Comparison of ENCODE assay signal across 22 cellular contexts in genomic region chr16:49492896-49493620, GRCh38.
DNase-seq lines count a peak whose midpoint lies in the region; ATAC-seq, FAIRE-seq and TF ChIP-seq lines count a peak whose summit lies in the region.
"Had no signal": no experiment of that assay in that cellular context is flagged by ENCODE, and none has a peak within 500 bp of the region (broad histone marks: within the 10 kb centered on the region; RNA-seq: fewer than 3 reads in every experiment).

No MANE protein-coding gene starts in this region.

- H3K4me1 ChIP-seq in A549, result no peaks in the 10 kb centered on the region
- peaks cover 56% of the 10 kb centered on the region for H3K4me1 ChIP-seq in BLaER1
- H3K4me1 ChIP-seq in RWPE2 (ENCODE audit: insufficient read depth, poor library complexity, severe bottlenecking), result no peaks in the 10 kb centered on the region
- no peaks in the 10 kb centered on the region for H3K4me1 ChIP-seq in mesendoderm (ENCODE audit: control insufficient read depth, low read depth, low read length)
- H3K4me1 ChIP-seq in testis, result peaks cover 5% of the 10 kb centered on the region
- H3K4me1 ChIP-seq: HAP-1, uterus had no signal

- TF ChIP-seq EP300 in A549 (IDR thresholded peaks at IDR 0.05), result no peak

- no peak overlapping the region for H3K18ac ChIP-seq in mesendoderm (ENCODE audit: low read length)

- H3K4me3 ChIP-seq in A549 (no peak overlapping the region), BLaER1 (no peak overlapping the region), RWPE2 (ENCODE audit: severe bottlenecking) (no peak overlapping the region), mesendoderm (ENCODE audit: low read length) (no peak overlapping the region), testis (no peak overlapping the region)
- H3K4me3 ChIP-seq: body of pancreas, HAP-1 had no signal

- CTCF ChIA-PET in A549 (lab: Yijun Ruan, JAX), result interaction anchor here (0.6 to 2.8 kb wide), 14 partner anchors 10 to 429 kb away, joined by 3 to 14 read pairs (median 4); no protein-coding TSS in a partner anchor

- no peaks in the 10 kb centered on the region for H3K27me3 ChIP-seq in BLaER1
- H3K27me3 ChIP-seq in RWPE2 (ENCODE audit: insufficient read depth, poor library complexity, severe bottlenecking), result peaks cover 3% of the 10 kb centered on the region
- H3K27me3 ChIP-seq in mesendoderm (ENCODE audit: insufficient read depth, low read length, poor library complexity), result no peaks in the 10 kb centered on the region
- no peaks in the 10 kb centered on the region for H3K27me3 ChIP-seq in testis
- H3K27me3 ChIP-seq: adrenal gland, body of pancreas, sigmoid colon, uterus had no signal

- H3K4me2 ChIP-seq in A549 (peak overlapping the region; percentile 83; the same call in 1 of the 3 replicates), BLaER1 (peak overlapping the region; percentile 74), mesendoderm (ENCODE audit: low read length) (no peak overlapping the region)

- no peak overlapping the region for H3K27ac ChIP-seq in A549
- peak overlapping the region; percentile 55; the same call in 1 of the 2 replicates for H3K27ac ChIP-seq in BLaER1
- no peak overlapping the region for H3K27ac ChIP-seq in RWPE2 (ENCODE audit: poor library complexity, severe bottlenecking)
- H3K27ac ChIP-seq in mesendoderm (ENCODE audit: low read depth, low read length), result no peak overlapping the region
- H3K27ac ChIP-seq in testis, result no peak overlapping the region
- H3K27ac ChIP-seq: body of pancreas, epithelial cell of prostate, sigmoid colon had no signal

- no peak for TF ChIP-seq POLR2A in A549 (IDR thresholded peaks at IDR 0.05; ENCODE audit: low read length)
- TF ChIP-seq POLR2A in testis (IDR thresholded peaks at IDR 0.05), result no peak

- H3K79me1 ChIP-seq in mesendoderm (ENCODE audit: low read length), result no peaks in the 10 kb centered on the region

- no peak overlapping the region for H2BK120ac ChIP-seq in mesendoderm (ENCODE audit: low read depth, low read length)

- H3K23ac ChIP-seq in mesendoderm (ENCODE audit: low read length), result no peak overlapping the region

- TF ChIP-seq RAD21 in A549 (conservative IDR thresholded peaks at IDR 0.05 in 1 of 2, IDR thresholded peaks at IDR 0.05 in 1 of 2), result no peak

- no peak overlapping the region for H2BK5ac ChIP-seq in mesendoderm (ENCODE audit: low read length)

- no peak overlapping the region for H4K8ac ChIP-seq in mesendoderm (ENCODE audit: low read depth, low read length)

- no peak for DNase-seq in A549 (ENCODE audit: low read depth in 1 of 2, low spot score in 1 of 2)
- peak; percentile 54 for DNase-seq in RWPE2 (ENCODE audit: low spot score)
- DNase-seq in mesendoderm, result peak; percentile 12
- no peak for DNase-seq in testis
- DNase-seq: DMS153; effector CD4-positive, alpha-beta T cell; NCI-H2029; NCI-H2227 treated with DMSO at 0.1 percent for 48 hours; stimulated activated naive B cell treated with anti-CD40 and anti-IgM and Interleukin-4, amounts not matched to agents 10 μg/mL and 1 μg/mL and 100 μg/mL, for 72 hours had no signal

- TF ChIP-seq CTCF in A549 (IDR thresholded peaks at IDR 0.05), result no peak
- TF ChIP-seq CTCF in RWPE2 (IDR thresholded peaks at IDR 0.05; ENCODE audit: poor library complexity, severe bottlenecking), result no peak
- no peak for TF ChIP-seq CTCF in testis (IDR thresholded peaks at IDR 0.05)

- H3K56ac ChIP-seq in mesendoderm (ENCODE audit: low read length), result no peak overlapping the region

- H2BK15ac ChIP-seq in mesendoderm (replicated peaks; ENCODE audit: low read depth), result no peak overlapping the region

- H4K20me1 ChIP-seq in BLaER1, result no peaks in the 10 kb centered on the region

- no peaks in the 10 kb centered on the region for H3K79me2 ChIP-seq in mesendoderm (ENCODE audit: control insufficient read depth, insufficient read depth, low read length)

- H4K5ac ChIP-seq in mesendoderm (ENCODE audit: low read length), result no peak overlapping the region

- H2AK5ac ChIP-seq in mesendoderm (ENCODE audit: low read length), result no peak overlapping the region

- intact Hi-C loops in testis (cut with DNase I; ENCODE audit: low total_unique reads), result no loop called here

- H3K9ac ChIP-seq in BLaER1, result no peak overlapping the region
- H3K9ac ChIP-seq in mesendoderm (ENCODE audit: low read length), result no peak overlapping the region

- POLR2A ChIA-PET in A549 (lab: Yijun Ruan, JAX), result no interaction called here

- ATAC-seq in A549, result no peak
- ATAC-seq in RWPE2 (ENCODE audit: low read depth), result no peak
- ATAC-seq in HG03354 (IDR thresholded peaks at IDR 0.05; ENCODE audit: poor library complexity, severe bottlenecking, unreplicated experiment), result no peak
- ATAC-seq in GM21515 (IDR thresholded peaks at IDR 0.05; ENCODE audit: unreplicated experiment), result no peak
- no peak for ATAC-seq in GM21447 (IDR thresholded peaks at IDR 0.05; ENCODE audit: unreplicated experiment)

- no peak overlapping the region for H3K4ac ChIP-seq in mesendoderm (ENCODE audit: low read depth, low read length)

- 82% methylated on average over 14 of the region's 16 CpGs for WGBS in A549 (ENCODE audit: missing lambda C conversion rate)
- WGBS in mesendoderm (ENCODE audit: extremely low coverage, insufficient coverage, low lambda C conversion rate), result no CpG with 5 or more reads among the region's 16 CpGs
- WGBS in testis, 2 donors, result 63 to 82% methylated on average over 15 to 16 of the region's 16 CpGs

- H3K36me3 ChIP-seq in BLaER1 (peaks cover 29% of the 10 kb centered on the region), RWPE2 (ENCODE audit: low read depth) (no peaks in the 10 kb centered on the region), mesendoderm (ENCODE audit: control insufficient read depth, insufficient read depth, low read length) (no peaks in the 10 kb centered on the region), testis (ENCODE audit: low read depth, missing control alignments) (no peaks in the 10 kb centered on the region)
- H3K36me3 ChIP-seq: adrenal gland, HAP-1, sigmoid colon, uterus had no signal

- FAIRE-seq in A549 (lab: Jason Lieb, UNC), result no peak
- FAIRE-seq: colon, kidney, TTC549 had no signal

- no peaks in the 10 kb centered on the region for H3K9me3 ChIP-seq in A549
- H3K9me3 ChIP-seq in BLaER1, result no peaks in the 10 kb centered on the region
- no peaks in the 10 kb centered on the region for H3K9me3 ChIP-seq in RWPE2 (ENCODE audit: severe bottlenecking)
- H3K9me3 ChIP-seq in testis, result no peaks in the 10 kb centered on the region
- H3K9me3 ChIP-seq: adrenal gland, body of pancreas, HAP-1, sigmoid colon, uterus had no signal

TF ChIP-seq in A549, 52 proteins besides CTCF, POLR2A, EP300 and RAD21:
- no peak for TF ChIP-seq MAZ (IDR thresholded peaks at IDR 0.05; ENCODE audit: borderline replicate concordance, low read depth, low read length)
- no peak for TF ChIP-seq KDM5A (IDR thresholded peaks at IDR 0.05)
- TF ChIP-seq USF2 (IDR thresholded peaks at IDR 0.05), result no peak
- TF ChIP-seq BCL3 (IDR thresholded peaks at IDR 0.05), result no peak
- no peak for TF ChIP-seq FOSL2 (IDR thresholded peaks at IDR 0.05)
- TF ChIP-seq FOSL2 (CRISPR knock-in tag; IDR thresholded peaks at IDR 0.05), result no peak
- TF ChIP-seq GATA3 (IDR thresholded peaks at IDR 0.05; ENCODE audit: borderline replicate concordance), result no peak
- TF ChIP-seq HMGXB4 (CRISPR knock-in tag; IDR thresholded peaks at IDR 0.05; ENCODE audit: borderline replicate concordance), result no peak
- no peak for TF ChIP-seq MYC (IDR thresholded peaks at IDR 0.05; ENCODE audit: borderline replicate concordance, low read length)
- no peak for TF ChIP-seq FOSB (CRISPR knock-in tag; IDR thresholded peaks at IDR 0.05)
- no peak for TF ChIP-seq FOXS1 (CRISPR knock-in tag; IDR thresholded peaks at IDR 0.05)
- TF ChIP-seq NR3C1 (IDR thresholded peaks at IDR 0.05), result no peak
- no peak for TF ChIP-seq JUNB (IDR thresholded peaks at IDR 0.05)
- TF ChIP-seq RCOR1 (IDR thresholded peaks at IDR 0.05; ENCODE audit: low read depth, low read length), result no peak
- TF ChIP-seq SREBF2 (IDR thresholded peaks at IDR 0.05), result no peak
- TF ChIP-seq KDM1A (IDR thresholded peaks at IDR 0.05; ENCODE audit: low read depth), result no peak

Comparison
In these comparisons a context has a peak if more than half of its experiments do, and no peak if none do; other contexts are left out.
1. DNase-seq: peak in RWPE2 (single experiment) and mesendoderm (single experiment); none in A549 (0 of 2) and testis (single experiment).